Comparison of ENCODE assay signal across 1 cellular context in genomic region chr12:25497021-25497420, GRCh38.
TF ChIP-seq lines count a peak whose summit lies in the region.

No MANE protein-coding gene starts in this region.

TF ChIP-seq in K562, 482 proteins besides CTCF, POLR2A, EP300 and RAD21:
- TF ChIP-seq ZSCAN29 (IDR thresholded peaks at IDR 0.05) (no peak), E2F8 (IDR thresholded peaks at IDR 0.05; ENCODE audit: low read depth, partially characterized antibody) (no peak), DLX4 (CRISPR knock-in tag; IDR thresholded peaks at IDR 0.05) (no peak), NCOR1 (IDR thresholded peaks at IDR 0.05) (no peak)
